ENCODE assay signal across 1 cellular context in the genomic region with DNA sequence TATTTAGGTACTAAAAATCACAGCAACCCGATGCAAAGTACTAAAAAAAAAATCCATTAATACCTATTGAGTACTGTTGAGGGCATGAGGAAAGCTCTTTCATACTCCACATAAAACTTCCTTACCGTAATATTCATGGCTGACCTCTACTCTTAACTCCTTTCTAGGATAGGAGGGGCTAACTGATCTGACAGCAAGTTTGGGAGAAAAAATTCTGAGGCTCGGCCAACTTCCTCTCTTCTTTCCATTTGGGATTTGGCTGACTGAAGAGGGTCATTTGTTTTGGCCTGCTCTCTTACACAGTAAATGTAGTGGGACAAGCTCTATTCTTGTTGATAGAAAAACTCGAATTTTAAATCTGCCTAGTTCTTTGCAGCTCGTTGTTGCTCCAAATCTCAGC.
TF ChIP-seq lines count a peak whose summit lies in the region.

No MANE protein-coding gene starts in this region.

TF ChIP-seq in GM23338, 12 proteins besides CTCF, POLR2A, EP300 and RAD21:
- no peak for TF ChIP-seq CREB1 (CRISPR knock-in tag; IDR thresholded peaks at IDR 0.05; ENCODE audit: low read depth)
- TF ChIP-seq, protein P1, sequence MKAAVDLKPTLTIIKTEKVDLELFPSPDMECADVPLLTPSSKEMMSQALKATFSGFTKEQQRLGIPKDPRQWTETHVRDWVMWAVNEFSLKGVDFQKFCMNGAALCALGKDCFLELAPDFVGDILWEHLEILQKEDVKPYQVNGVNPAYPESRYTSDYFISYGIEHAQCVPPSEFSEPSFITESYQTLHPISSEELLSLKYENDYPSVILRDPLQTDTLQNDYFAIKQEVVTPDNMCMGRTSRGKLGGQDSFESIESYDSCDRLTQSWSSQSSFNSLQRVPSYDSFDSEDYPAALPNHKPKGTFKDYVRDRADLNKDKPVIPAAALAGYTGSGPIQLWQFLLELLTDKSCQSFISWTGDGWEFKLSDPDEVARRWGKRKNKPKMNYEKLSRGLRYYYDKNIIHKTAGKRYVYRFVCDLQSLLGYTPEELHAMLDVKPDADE (IDR thresholded peaks at IDR 0.05), result no peak
- no peak for TF ChIP-seq ZNF114 (CRISPR knock-in tag; IDR thresholded peaks at IDR 0.05)
- no peak for TF ChIP-seq STAT1 (IDR thresholded peaks at IDR 0.05; ENCODE audit: unreplicated experiment)
- no peak for TF ChIP-seq EZH2 (IDR thresholded peaks at IDR 0.05; ENCODE audit: low read depth, unreplicated experiment)
- no peak for TF ChIP-seq JUNB (IDR thresholded peaks at IDR 0.05; ENCODE audit: unreplicated experiment)
- TF ChIP-seq, protein P2, sequence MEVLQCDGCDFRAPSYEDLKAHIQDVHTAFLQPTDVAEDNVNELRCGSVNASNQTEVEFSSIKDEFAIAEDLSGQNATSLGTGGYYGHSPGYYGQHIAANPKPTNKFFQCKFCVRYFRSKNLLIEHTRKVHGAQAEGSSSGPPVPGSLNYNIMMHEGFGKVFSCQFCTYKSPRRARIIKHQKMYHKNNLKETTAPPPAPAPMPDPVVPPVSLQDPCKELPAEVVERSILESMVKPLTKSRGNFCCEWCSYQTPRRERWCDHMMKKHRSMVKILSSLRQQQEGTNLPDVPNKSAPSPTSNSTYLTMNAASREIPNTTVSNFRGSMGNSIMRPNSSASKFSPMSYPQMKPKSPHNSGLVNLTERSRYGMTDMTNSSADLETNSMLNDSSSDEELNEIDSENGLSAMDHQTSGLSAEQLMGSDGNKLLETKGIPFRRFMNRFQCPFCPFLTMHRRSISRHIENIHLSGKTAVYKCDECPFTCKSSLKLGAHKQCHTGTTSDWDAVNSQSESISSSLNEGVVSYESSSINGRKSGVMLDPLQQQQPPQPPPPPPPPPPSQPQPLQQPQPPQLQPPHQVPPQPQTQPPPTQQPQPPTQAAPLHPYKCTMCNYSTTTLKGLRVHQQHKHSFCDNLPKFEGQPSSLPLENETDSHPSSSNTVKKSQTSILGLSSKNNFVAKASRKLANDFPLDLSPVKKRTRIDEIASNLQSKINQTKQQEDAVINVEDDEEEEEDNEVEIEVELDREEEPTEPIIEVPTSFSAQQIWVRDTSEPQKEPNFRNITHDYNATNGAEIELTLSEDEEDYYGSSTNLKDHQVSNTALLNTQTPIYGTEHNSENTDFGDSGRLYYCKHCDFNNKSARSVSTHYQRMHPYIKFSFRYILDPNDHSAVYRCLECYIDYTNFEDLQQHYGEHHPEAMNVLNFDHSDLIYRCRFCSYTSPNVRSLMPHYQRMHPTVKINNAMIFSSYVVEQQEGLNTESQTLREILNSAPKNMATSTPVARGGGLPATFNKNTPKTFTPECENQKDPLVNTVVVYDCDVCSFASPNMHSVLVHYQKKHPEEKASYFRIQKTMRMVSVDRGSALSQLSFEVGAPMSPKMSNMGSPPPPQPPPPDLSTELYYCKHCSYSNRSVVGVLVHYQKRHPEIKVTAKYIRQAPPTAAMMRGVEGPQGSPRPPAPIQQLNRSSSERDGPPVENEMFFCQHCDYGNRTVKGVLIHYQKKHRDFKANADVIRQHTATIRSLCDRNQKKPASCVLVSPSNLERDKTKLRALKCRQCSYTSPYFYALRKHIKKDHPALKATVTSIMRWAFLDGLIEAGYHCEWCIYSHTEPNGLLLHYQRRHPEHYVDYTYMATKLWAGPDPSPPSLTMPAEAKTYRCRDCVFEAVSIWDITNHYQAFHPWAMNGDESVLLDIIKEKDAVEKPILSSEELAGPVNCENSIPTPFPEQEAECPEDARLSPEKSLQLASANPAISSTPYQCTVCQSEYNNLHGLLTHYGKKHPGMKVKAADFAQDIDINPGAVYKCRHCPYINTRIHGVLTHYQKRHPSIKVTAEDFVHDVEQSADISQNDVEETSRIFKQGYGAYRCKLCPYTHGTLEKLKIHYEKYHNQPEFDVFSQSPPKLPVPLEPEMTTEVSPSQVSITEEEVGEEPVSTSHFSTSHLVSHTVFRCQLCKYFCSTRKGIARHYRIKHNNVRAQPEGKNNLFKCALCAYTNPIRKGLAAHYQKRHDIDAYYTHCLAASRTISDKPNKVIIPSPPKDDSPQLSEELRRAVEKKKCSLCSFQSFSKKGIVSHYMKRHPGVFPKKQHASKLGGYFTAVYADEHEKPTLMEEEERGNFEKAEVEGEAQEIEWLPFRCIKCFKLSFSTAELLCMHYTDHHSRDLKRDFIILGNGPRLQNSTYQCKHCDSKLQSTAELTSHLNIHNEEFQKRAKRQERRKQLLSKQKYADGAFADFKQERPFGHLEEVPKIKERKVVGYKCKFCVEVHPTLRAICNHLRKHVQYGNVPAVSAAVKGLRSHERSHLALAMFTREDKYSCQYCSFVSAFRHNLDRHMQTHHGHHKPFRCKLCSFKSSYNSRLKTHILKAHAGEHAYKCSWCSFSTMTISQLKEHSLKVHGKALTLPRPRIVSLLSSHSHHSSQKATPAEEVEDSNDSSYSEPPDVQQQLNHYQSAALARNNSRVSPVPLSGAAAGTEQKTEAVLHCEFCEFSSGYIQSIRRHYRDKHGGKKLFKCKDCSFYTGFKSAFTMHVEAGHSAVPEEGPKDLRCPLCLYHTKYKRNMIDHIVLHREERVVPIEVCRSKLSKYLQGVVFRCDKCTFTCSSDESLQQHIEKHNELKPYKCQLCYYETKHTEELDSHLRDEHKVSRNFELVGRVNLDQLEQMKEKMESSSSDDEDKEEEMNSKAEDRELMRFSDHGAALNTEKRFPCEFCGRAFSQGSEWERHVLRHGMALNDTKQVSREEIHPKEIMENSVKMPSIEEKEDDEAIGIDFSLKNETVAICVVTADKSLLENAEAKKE (CRISPR knock-in tag; IDR thresholded peaks at IDR 0.05), result no peak
- TF ChIP-seq POLR2AphosphoS5 (IDR thresholded peaks at IDR 0.05; ENCODE audit: low read depth), result no peak
- TF ChIP-seq EZH2phosphoT487 (IDR thresholded peaks at IDR 0.05; ENCODE audit: unreplicated experiment), result no peak
- TF ChIP-seq, protein P3, sequence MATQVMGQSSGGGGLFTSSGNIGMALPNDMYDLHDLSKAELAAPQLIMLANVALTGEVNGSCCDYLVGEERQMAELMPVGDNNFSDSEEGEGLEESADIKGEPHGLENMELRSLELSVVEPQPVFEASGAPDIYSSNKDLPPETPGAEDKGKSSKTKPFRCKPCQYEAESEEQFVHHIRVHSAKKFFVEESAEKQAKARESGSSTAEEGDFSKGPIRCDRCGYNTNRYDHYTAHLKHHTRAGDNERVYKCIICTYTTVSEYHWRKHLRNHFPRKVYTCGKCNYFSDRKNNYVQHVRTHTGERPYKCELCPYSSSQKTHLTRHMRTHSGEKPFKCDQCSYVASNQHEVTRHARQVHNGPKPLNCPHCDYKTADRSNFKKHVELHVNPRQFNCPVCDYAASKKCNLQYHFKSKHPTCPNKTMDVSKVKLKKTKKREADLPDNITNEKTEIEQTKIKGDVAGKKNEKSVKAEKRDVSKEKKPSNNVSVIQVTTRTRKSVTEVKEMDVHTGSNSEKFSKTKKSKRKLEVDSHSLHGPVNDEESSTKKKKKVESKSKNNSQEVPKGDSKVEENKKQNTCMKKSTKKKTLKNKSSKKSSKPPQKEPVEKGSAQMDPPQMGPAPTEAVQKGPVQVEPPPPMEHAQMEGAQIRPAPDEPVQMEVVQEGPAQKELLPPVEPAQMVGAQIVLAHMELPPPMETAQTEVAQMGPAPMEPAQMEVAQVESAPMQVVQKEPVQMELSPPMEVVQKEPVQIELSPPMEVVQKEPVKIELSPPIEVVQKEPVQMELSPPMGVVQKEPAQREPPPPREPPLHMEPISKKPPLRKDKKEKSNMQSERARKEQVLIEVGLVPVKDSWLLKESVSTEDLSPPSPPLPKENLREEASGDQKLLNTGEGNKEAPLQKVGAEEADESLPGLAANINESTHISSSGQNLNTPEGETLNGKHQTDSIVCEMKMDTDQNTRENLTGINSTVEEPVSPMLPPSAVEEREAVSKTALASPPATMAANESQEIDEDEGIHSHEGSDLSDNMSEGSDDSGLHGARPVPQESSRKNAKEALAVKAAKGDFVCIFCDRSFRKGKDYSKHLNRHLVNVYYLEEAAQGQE (IDR thresholded peaks at IDR 0.05; ENCODE audit: unreplicated experiment), result no peak
